In the genomic region with DNA sequence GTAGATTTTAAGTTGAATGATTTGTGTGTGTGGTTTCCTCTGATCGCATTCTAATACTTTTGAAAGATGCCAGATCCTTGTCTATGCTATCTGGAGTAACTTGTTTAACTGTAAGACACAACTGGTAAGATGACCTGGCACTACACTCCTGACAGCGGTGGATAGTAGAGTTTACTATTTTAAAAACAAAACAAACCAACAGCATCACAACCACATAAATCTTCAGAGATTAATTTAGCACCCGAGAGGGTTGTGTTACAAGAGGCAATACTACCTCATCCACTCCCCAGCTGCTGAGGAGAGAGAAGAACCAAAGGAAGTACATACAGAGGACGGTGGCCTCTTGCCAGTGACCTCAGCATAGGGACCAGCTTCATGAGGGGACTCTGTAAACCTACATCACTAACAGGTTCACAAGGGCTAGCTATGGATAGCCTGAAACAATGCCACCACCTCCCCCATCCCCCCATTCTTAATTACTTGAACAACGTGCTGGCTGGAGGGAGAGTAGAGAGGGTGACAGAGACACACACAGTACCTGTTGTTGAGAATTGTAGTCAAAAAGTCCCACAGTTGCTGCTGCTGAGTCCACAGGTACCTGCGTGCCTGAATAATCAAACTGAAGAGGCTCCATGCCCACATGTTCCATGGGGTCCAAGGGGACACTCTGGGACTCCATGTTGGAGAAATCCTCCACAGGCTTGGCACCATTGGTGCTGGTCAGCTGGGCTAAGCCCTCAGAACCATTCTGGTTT, we compare ENCODE assay signal across 21 cellular contexts.
DNase-seq lines count a peak whose midpoint lies in the region; ATAC-seq and TF ChIP-seq lines count a peak whose summit lies in the region.
"Had no signal": no experiment of that assay in that cellular context is flagged by ENCODE, and none has a peak within 500 bp of the region (broad histone marks: within the 10 kb centered on the region; RNA-seq: fewer than 3 reads in every experiment).

No MANE protein-coding gene starts in this region.

- H3K36me3 ChIP-seq in SJCRH30: peaks cover 55% of the 10 kb centered on the region
- H3K36me3 ChIP-seq in skeletal muscle tissue (ENCODE audit: control insufficient read depth in 3 of 3, insufficient read depth in 3 of 3, low read length in 3 of 3): peaks cover 0 to 10% (median 0%) of the 10 kb centered on the region in 3 donors

- H3K9me3 ChIP-seq in SJCRH30 (replicated peaks) (no peaks in the 10 kb centered on the region), skeletal muscle tissue (ENCODE audit: control insufficient read depth in 3 of 3, low read length in 3 of 3) (no peaks in the 10 kb centered on the region)
- H3K9me3 ChIP-seq: Peyer's patch, prostate gland, vagina had no signal

- H3K27me3 Mint-ChIP-seq in activated naive CD8-positive, alpha-beta T cell treated with anti-CD3 and anti-CD28 coated beads, Interleukin-2, amount 50 U/mL, for 24 hours: no peaks in the 10 kb centered on the region
- no peaks in the 10 kb centered on the region for H3K27me3 Mint-ChIP-seq in activated naive CD8-positive, alpha-beta T cell treated with anti-CD3 and anti-CD28 coated beads for 36 hours
- H3K27me3 Mint-ChIP-seq: activated CD4-positive, alpha-beta T cell treated with anti-CD3 and anti-CD28 coated beads, Interleukin-2, amount 10 ng/mL, durations not matched to agents 7 days and 5 days; naive thymus-derived CD8-positive, alpha-beta T cell had no signal

- H3K36me3 Mint-ChIP-seq in activated naive CD8-positive, alpha-beta T cell treated with anti-CD3 and anti-CD28 coated beads, Interleukin-2, amount 50 U/mL, for 24 hours (ENCODE audit: low read depth): peaks cover 70% of the 10 kb centered on the region
- H3K36me3 Mint-ChIP-seq in activated naive CD8-positive, alpha-beta T cell treated with anti-CD3 and anti-CD28 coated beads for 36 hours: peaks cover 46% of the 10 kb centered on the region

- H3K4me3 Mint-ChIP-seq in activated naive CD8-positive, alpha-beta T cell treated with anti-CD3 and anti-CD28 coated beads, Interleukin-2, amount 50 U/mL, for 24 hours: no peak overlapping the region
- H3K4me3 Mint-ChIP-seq in activated naive CD8-positive, alpha-beta T cell treated with anti-CD3 and anti-CD28 coated beads for 36 hours: no peak overlapping the region
- H3K4me3 Mint-ChIP-seq: activated CD4-positive, alpha-beta T cell treated with anti-CD3 and anti-CD28 coated beads, Interleukin-2, amount 10 ng/mL, durations not matched to agents 7 days and 5 days had no signal

- DNase-seq in activated naive CD8-positive, alpha-beta T cell treated with anti-CD3 and anti-CD28 coated beads, Interleukin-2, amount 50 U/mL, for 24 hours: no peak
- DNase-seq in activated naive CD8-positive, alpha-beta T cell treated with anti-CD3 and anti-CD28 coated beads for 36 hours: no peak
- DNase-seq in SJCRH30 (peak; percentile 65 to 83), left lobe of liver (ENCODE audit: low spot score) (no peak), GM13976 (ENCODE audit: low spot score) (no peak), NCI-H1436 treated with DMSO at 0.1 percent for 48 hours (lab: John Stamatoyannopoulos, UW) (no peak)
- DNase-seq: ACHN; activated CD4-positive, alpha-beta T cell treated with anti-CD3 and anti-CD28 coated beads, Interleukin-2, amount 10 ng/mL, durations not matched to agents 7 days and 5 days; activated naive CD4-positive, alpha-beta T cell; hippocampal formation; islet precursor cell; naive thymus-derived CD8-positive, alpha-beta T cell; NCI-H1694 treated with DMSO at 0.1 percent for 48 hours; NCI-H345; Peyer's patch; stimulated activated CD4-positive, alpha-beta T cell treated with anti-CD3 and anti-CD28 coated beads, Interleukin-4, amount 100 ng/mL, for 24 hours had no signal

- ATAC-seq in activated naive CD8-positive, alpha-beta T cell treated with anti-CD3 and anti-CD28 coated beads, Interleukin-2, amount 50 U/mL, for 24 hours: no peak
- peak; percentile 23 for ATAC-seq in left lobe of liver
- no peak for ATAC-seq in GM18858 (IDR thresholded peaks at IDR 0.05; ENCODE audit: unreplicated experiment)
- ATAC-seq: naive thymus-derived CD8-positive, alpha-beta T cell had no signal

- H3K9me3 Mint-ChIP-seq in activated naive CD8-positive, alpha-beta T cell treated with anti-CD3 and anti-CD28 coated beads, Interleukin-2, amount 50 U/mL, for 24 hours: peaks cover 8% of the 10 kb centered on the region
- H3K9me3 Mint-ChIP-seq in activated naive CD8-positive, alpha-beta T cell treated with anti-CD3 and anti-CD28 coated beads for 36 hours: no peaks in the 10 kb centered on the region
- H3K9me3 Mint-ChIP-seq: activated CD4-positive, alpha-beta T cell treated with anti-CD3 and anti-CD28 coated beads, Interleukin-2, amount 10 ng/mL, durations not matched to agents 7 days and 5 days; naive thymus-derived CD8-positive, alpha-beta T cell had no signal

- H3K27ac Mint-ChIP-seq in activated naive CD8-positive, alpha-beta T cell treated with anti-CD3 and anti-CD28 coated beads, Interleukin-2, amount 50 U/mL, for 24 hours: peak overlapping the region; percentile 32
- H3K27ac Mint-ChIP-seq in activated naive CD8-positive, alpha-beta T cell treated with anti-CD3 and anti-CD28 coated beads for 36 hours: no peak overlapping the region
- H3K27ac Mint-ChIP-seq: activated CD4-positive, alpha-beta T cell treated with anti-CD3 and anti-CD28 coated beads, Interleukin-2, amount 10 ng/mL, durations not matched to agents 7 days and 5 days had no signal

- H3K4me3 ChIP-seq in SJCRH30 (no peak overlapping the region), skeletal muscle tissue (ENCODE audit: low read length in 3 of 3) (no peak overlapping the region)
- H3K4me3 ChIP-seq: Peyer's patch, prostate gland, vagina had no signal

- no peak overlapping the region for H3K9ac ChIP-seq in skeletal muscle tissue (ENCODE audit: low read depth in 1 of 3, low read length in 3 of 3)

- peaks cover 51% of the 10 kb centered on the region for H3K4me1 Mint-ChIP-seq in activated naive CD8-positive, alpha-beta T cell treated with anti-CD3 and anti-CD28 coated beads, Interleukin-2, amount 50 U/mL, for 24 hours
- peaks cover 45% of the 10 kb centered on the region for H3K4me1 Mint-ChIP-seq in activated naive CD8-positive, alpha-beta T cell treated with anti-CD3 and anti-CD28 coated beads for 36 hours

- in situ Hi-C loops in GM13976 (cut with MboI; ENCODE audit: low sequenced_read_pairs, unreplicated experiment): no loop called here

- TF ChIP-seq CTCF in GM13976 (IDR thresholded peaks at IDR 0.05; ENCODE audit: borderline replicate concordance, control extremely low read depth, extremely low read depth, insufficient read depth, missing control alignments): no peak

- peaks cover 43% of the 10 kb centered on the region for H3K4me1 ChIP-seq in SJCRH30
- H3K4me1 ChIP-seq in skeletal muscle tissue (ENCODE audit: control insufficient read depth in 3 of 3, insufficient read depth in 3 of 3, low read length in 3 of 3): peaks cover 18 to 38% (median 34%) of the 10 kb centered on the region in 3 donors

- H3K27ac ChIP-seq in SJCRH30 (peak overlapping the region; percentile 30), skeletal muscle tissue (ENCODE audit: low read depth, low read length) (peak overlapping the region; percentile 38)
- H3K27ac ChIP-seq: C4-2B, Peyer's patch, prostate gland, vagina had no signal

- H3K27me3 ChIP-seq in SJCRH30: no peaks in the 10 kb centered on the region
- H3K27me3 ChIP-seq in skeletal muscle tissue (ENCODE audit: control insufficient read depth in 3 of 3, insufficient read depth in 3 of 3, low read length in 3 of 3): no peaks in the 10 kb centered on the region
- H3K27me3 ChIP-seq: Peyer's patch, vagina had no signal

Comparison
In these comparisons a context has a peak if more than half of its experiments do, and no peak if none do; other contexts are left out.
1. DNase-seq: peak in SJCRH30 (2 of 2); none in activated naive CD8-positive, alpha-beta T cell treated with anti-CD3 and anti-CD28 coated beads, Interleukin-2, amount 50 U/mL, for 24 hours (single experiment), activated naive CD8-positive, alpha-beta T cell treated with anti-CD3 and anti-CD28 coated beads for 36 hours (single experiment), left lobe of liver (single experiment), GM13976 (single experiment) and NCI-H1436 treated with DMSO at 0.1 percent for 48 hours (single experiment).